8 cellular contexts compared by ENCODE assay signal in genomic region chr13:46211521-46212351, GRCh38. TPM values are rescaled to one million over a fixed set of nuclear protein-coding genes. Genes with fewer than 3 reads are reported as not detected.
DNase-seq lines count a peak whose midpoint lies in the region; ATAC-seq and TF ChIP-seq lines count a peak whose summit lies in the region.

LRRC63 (plus strand) TSS chr13:46211928; CDS start chr13:46213035, 1,107 bp downstream.

- H3K36me3 ChIP-seq in BJ (ENCODE audit: control insufficient read depth, insufficient read depth, low read length) (no peaks in the 10 kb centered on the region), esophagus (ENCODE audit: control insufficient read depth in 2 of 2, insufficient read depth in 2 of 2, low read length in 1 of 2) (no peaks in the 10 kb centered on the region), mucosa of stomach (ENCODE audit: control insufficient read depth, insufficient read depth, low read length) (no peaks in the 10 kb centered on the region)

- ATAC-seq in GM19025 (IDR thresholded peaks at IDR 0.05; ENCODE audit: low read depth, unreplicated experiment) (peak; percentile 95), HG03175 (IDR thresholded peaks at IDR 0.05; ENCODE audit: unreplicated experiment) (peak; percentile 88)

- 2 to 3% methylated on average over 53 of the region's 53 CpGs for WGBS in esophagus, 2 donors

- DNase-seq in BJ (ENCODE audit: low read depth) (no peak), NOMO-1 (lab: John Stamatoyannopoulos, UW; ENCODE audit: unreplicated experiment in 2 of 2) (peak; percentile 77 to 87), activated T-cell treated with anti-CD3 and anti-CD28 coated beads for 1 hour (ENCODE audit: low read depth) (peak; percentile 79)
- peak; percentile 65 to 69 for DNase-seq in stimulated activated CD8-positive, alpha-beta memory T cell treated with anti-CD3 and anti-CD28 coated beads, Interleukin-7, amount 100 ng/mL, for 1 hour (ENCODE audit: low read depth in 2 of 2)

- H3K9ac ChIP-seq in mucosa of stomach (ENCODE audit: low read length): peak within 1 kb of the TSS; percentile 42

- H3K4me3 ChIP-seq in BJ (ENCODE audit: low read depth, low read length) (peak within 1 kb of the TSS; percentile 43), esophagus (ENCODE audit: low read depth in 1 of 2, low read length in 2 of 2) (peak within 1 kb of the TSS; percentile 45 to 49), mucosa of stomach (ENCODE audit: low read length) (peak within 1 kb of the TSS; percentile 40)

- H3K4me1 ChIP-seq in esophagus (ENCODE audit: control insufficient read depth in 2 of 2, insufficient read depth in 2 of 2, low read length in 1 of 2) (peaks cover 0 to 4% of the 10 kb centered on the region in 2 donors), mucosa of stomach (ENCODE audit: control insufficient read depth, insufficient read depth, low read length) (peaks cover 18% of the 10 kb centered on the region)

- TF ChIP-seq CTCF in BJ (IDR thresholded peaks at IDR 0.05; ENCODE audit: insufficient read depth, low read depth, low read length): no peak

- H3K27ac ChIP-seq in esophagus (ENCODE audit: low read depth in 2 of 2, low read length in 1 of 2): no peak within 1 kb of the TSS

- POLR2A ChIA-PET in BJ (lab: Charles Lee): no interaction called here

- peaks cover 4% of the 10 kb centered on the region; the same call in 1 of the 2 replicates for H3K27me3 ChIP-seq in BJ (ENCODE audit: control insufficient read depth, insufficient read depth, low read length)
- H3K27me3 ChIP-seq in esophagus (ENCODE audit: control insufficient read depth in 1 of 2, insufficient read depth in 2 of 2, low read length in 2 of 2): no peaks in the 10 kb centered on the region
- H3K27me3 ChIP-seq in mucosa of stomach (ENCODE audit: control insufficient read depth, insufficient read depth, low read length): no peaks in the 10 kb centered on the region

- CTCF ChIA-PET in BJ (lab: Yijun Ruan, JAX): interaction anchor here (0.9 kb wide), 2 partner anchors 13 to 51 kb away, joined by 3 to 4 read pairs; no protein-coding TSS in a partner anchor

- no peaks in the 10 kb centered on the region for H3K9me3 ChIP-seq in esophagus (ENCODE audit: control insufficient read depth in 2 of 2, insufficient read depth in 1 of 2, low read depth in 1 of 2, low read length in 1 of 2)
- no peaks in the 10 kb centered on the region for H3K9me3 ChIP-seq in mucosa of stomach (ENCODE audit: control insufficient read depth, low read length)

RNA-seq across cellular contexts. Expression of gene LRRC63, which starts in this region (rescaled TPM):
- polyA plus RNA-seq in BJ (2011; rRNA removed): not detected in 2 replicates
- polyA minus RNA-seq in BJ (2011; rRNA and poly(A)+ RNA removed): 0.15 and 0.24 TPM in 2 replicates
- under 1 TPM in 1 of 2 donors, not detected in 1; 0.01 TPM for polyA plus RNA-seq in esophagus
